8 cellular contexts compared by ENCODE assay signal in the genomic region with DNA sequence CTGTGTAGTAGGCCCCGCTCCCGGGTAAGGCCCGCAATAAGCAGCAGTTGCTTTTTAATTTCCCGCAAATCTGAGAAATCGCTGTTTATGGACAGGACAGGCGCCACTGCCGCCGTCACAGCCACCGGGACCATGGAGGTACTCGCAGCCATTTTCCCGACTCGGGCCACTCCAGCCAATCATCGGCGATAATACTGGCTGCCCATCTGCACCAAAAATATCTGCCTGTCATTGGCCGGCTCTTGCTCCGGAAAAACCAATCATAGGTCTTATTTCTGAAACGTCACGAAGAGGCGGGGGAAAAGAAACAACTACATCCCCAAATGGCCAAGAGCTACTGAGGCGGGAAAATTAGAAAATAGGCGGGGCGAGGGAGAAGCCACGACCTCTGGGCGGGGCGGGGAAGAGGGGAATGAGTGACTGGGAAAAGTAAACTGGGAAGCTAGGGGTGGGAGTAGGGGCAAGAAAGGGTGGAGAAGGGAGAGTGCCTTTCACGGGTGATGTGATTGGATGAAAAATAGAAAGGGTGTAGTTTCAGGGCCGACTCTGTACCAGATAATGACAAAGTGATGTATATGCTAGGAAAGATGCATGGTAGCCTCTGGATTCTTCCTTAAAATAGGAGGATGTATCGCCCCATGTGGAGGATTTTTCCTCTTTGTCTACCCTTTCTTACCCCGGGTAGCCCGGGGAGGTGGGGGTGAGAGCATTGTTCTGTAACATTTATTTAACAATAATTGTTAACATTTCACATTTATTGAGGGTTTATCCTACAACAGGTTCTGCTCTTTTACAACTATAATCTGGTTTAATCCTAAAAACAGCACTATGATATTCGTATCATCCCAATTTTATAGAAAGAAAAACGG. TPM values are rescaled to one million over a fixed set of nuclear protein-coding genes. Genes with fewer than 3 reads are reported as not detected.
DNase-seq lines count a peak whose midpoint lies in the region; ATAC-seq and TF ChIP-seq lines count a peak whose summit lies in the region.

TSS of gene CDC23 (minus strand) at position 163 of the 869 bp plus-strand sequence. CDS start at position 152, 11 bp downstream.

- ATAC-seq in GM21619 (IDR thresholded peaks at IDR 0.05; ENCODE audit: unreplicated experiment): peak; percentile 95

- CTCF ChIA-PET in PC-9 (lab: Charles Lee): interaction anchor here (0.7 kb wide), 2 partner anchors 139 to 236 kb away, joined by 3 read pairs; partner anchors contain the start of gene KDM3B

- peak within 1 kb of the TSS; percentile 82 for H3K4me2 ChIP-seq in PC-9

- no peaks in the 10 kb centered on the region for H3K9me2 ChIP-seq in PC-9 (ENCODE audit: insufficient read depth)

- no peaks in the 10 kb centered on the region for H3K36me3 ChIP-seq in PC-9 (ENCODE audit: low read depth)

- H2AFZ ChIP-seq in PC-9: peak within 1 kb of the TSS; percentile 93

- no peaks in the 10 kb centered on the region for H3K27me3 ChIP-seq in PC-9 (ENCODE audit: insufficient read depth, low read depth)

- 0 out of 2 replicates have a peak, but pooled peaks cover 5% of the 10 kb centered on the region for H3F3A ChIP-seq in PC-9 (ENCODE audit: insufficient read depth, low read depth)

- POLR2A ChIA-PET in PC-9 (lab: Charles Lee; ENCODE audit: unreplicated experiment): interaction anchor here (0.5 to 0.7 kb wide), 6 partner anchors 33 to 1337 kb away, joined by 4 to 5 read pairs (median 4); partner anchors contain the start of gene KIF20A

- DNase-seq in DMS153 (lab: John Stamatoyannopoulos, UW): peak; percentile 94
- DNase-seq in Jurkat, Clone E6-1 (ENCODE audit: low read depth, low spot score): peak; percentile 97
- DNase-seq in PC-9: peak; percentile 93 to 97
- DNase-seq in activated T-cell treated with anti-CD3 and anti-CD28 coated beads, Interleukin-2, amount 50 U/mL, for 1 hour: peak; percentile 82
- DNase-seq in epithelial cell of proximal tubule (ENCODE audit: low read depth): peak; percentile 91
- DNase-seq in mucosa of gallbladder (ENCODE audit: low spot score): peak; percentile 96
- peak; percentile 74 to 75 for DNase-seq in stimulated activated CD8-positive, alpha-beta memory T cell treated with anti-CD3 and anti-CD28 coated beads, Interleukin-4, amount 100 ng/mL, for 4 hours (ENCODE audit: low read depth in 2 of 2, low spot score in 1 of 2)

- H3K27ac ChIP-seq in PC-9: no peak within 1 kb of the TSS

- BruUV-seq in PC-9 (replicated peaks; lab: Mats Ljungman, UMichigan): TSS peak; percentile 34

- H3K9me3 ChIP-seq in PC-9 (ENCODE audit: insufficient read depth, low read depth): no peaks in the 10 kb centered on the region

- no peaks in the 10 kb centered on the region for H4K20me1 ChIP-seq in PC-9 (ENCODE audit: insufficient read depth)

- peaks cover 45% of the 10 kb centered on the region for H3K79me2 ChIP-seq in PC-9 (ENCODE audit: low read depth)

- intact Hi-C loops in PC-9 (cut with micrococcal nuclease; ENCODE audit: unreplicated experiment): loop anchor here (2.0 kb wide), 1 partner anchor 35 kb away; the partner anchor contains the start of genes BRD8 and KIF20A

- no peak for TF ChIP-seq CTCF in PC-9 (conservative IDR thresholded peaks at IDR 0.05)
- TF ChIP-seq CTCF in epithelial cell of proximal tubule (conservative IDR thresholded peaks at IDR 0.05; ENCODE audit: low read depth, low read length): no peak

- H3K4me3 ChIP-seq in Jurkat, Clone E6-1 (ENCODE audit: low read length): peak within 1 kb of the TSS; percentile 96
- H3K4me3 ChIP-seq in PC-9 (peak within 1 kb of the TSS; percentile 93), epithelial cell of proximal tubule (ENCODE audit: low read depth, low read length) (peak within 1 kb of the TSS; percentile 95)

- peaks cover 8% of the 10 kb centered on the region for H3K4me1 ChIP-seq in PC-9 (replicated peaks; ENCODE audit: insufficient read depth)

RNA-seq across cellular contexts. Expression of gene CDC23, which starts in this region (rescaled TPM):
- 56.6 TPM for polyA plus RNA-seq in Jurkat, Clone E6-1 (2012; ENCODE audit: insufficient read depth, insufficient read length)
- total RNA-seq in PC-9 (2021) (40.5 and 42.4 TPM in 2 replicates), epithelial cell of proximal tubule (29.3 and 34.4 TPM in 2 replicates), mucosa of gallbladder (21.8 TPM)
